ENCODE assay signal across 8 cellular contexts in genomic region chr19:34733826-34734600, GRCh38. TPM values are rescaled to one million over a fixed set of nuclear protein-coding genes. Genes with fewer than 3 reads are reported as not detected.
DNase-seq lines count a peak whose midpoint lies in the region; ATAC-seq and TF ChIP-seq lines count a peak whose summit lies in the region.

Gene ZNF181, plus strand, starts transcription at chr19:34734243. Its CDS starts 795 bp downstream, at chr19:34735038.

- H3K4me3 ChIP-seq in PC-3 (ENCODE audit: low read length) = peak within 1 kb of the TSS; percentile 88
- peak within 1 kb of the TSS; percentile 70 to 97 (median 80) for H3K4me3 ChIP-seq in esophagus muscularis mucosa

- peak within 1 kb of the TSS; percentile 90 for H2AFZ ChIP-seq in PC-3 (ENCODE audit: low read length)

- TF ChIP-seq EP300 in esophagus muscularis mucosa (IDR thresholded peaks at IDR 0.05) = peak; percentile 61

- intact Hi-C loops in PC-3 (cut with micrococcal nuclease) = loop anchor here (2.0 kb wide), 1 partner anchor 57 kb away; the partner anchor contains the start of genes SCGB2B2 and ZNF302
- intact Hi-C loops in esophagus muscularis mucosa (cut with DNase I) = loop anchor here (2.0 to 5.0 kb wide), 2 partner anchors 39 to 57 kb away; partner anchors contain the start of genes SCGB2B2, ZNF302 and ZNF599

- ATAC-seq in GM21576 (IDR thresholded peaks at IDR 0.05; ENCODE audit: unreplicated experiment) = peak; percentile 77
- peak; percentile 95 for ATAC-seq in PC-3
- ATAC-seq in activated T-cell treated with anti-CD3 and anti-CD28 coated beads, Interleukin-2, amount 50 U/mL, for 4 hours = peak; percentile 89 to 92

- TF ChIP-seq POLR2A in esophagus muscularis mucosa (IDR thresholded peaks at IDR 0.05; ENCODE audit: low read depth) = peak; percentile 77

- H3F3A ChIP-seq in PC-3 (ENCODE audit: low read length, unreplicated experiment) = no peaks in the 10 kb centered on the region

- no peaks in the 10 kb centered on the region for H3K9me3 ChIP-seq in PC-3 (ENCODE audit: low read length)
- H3K9me3 ChIP-seq in esophagus muscularis mucosa = peaks cover 0 to 15% (median 14%) of the 10 kb centered on the region in 4 donors

- H3K4me1 ChIP-seq in PC-3 (ENCODE audit: insufficient read depth, low read length) (no peaks in the 10 kb centered on the region), esophagus muscularis mucosa (peaks cover 19 to 41% (median 35%) of the 10 kb centered on the region in 4 donors)

- POLR2A ChIA-PET in PC-3 (lab: Charles Lee; ENCODE audit: unreplicated experiment) = interaction anchor here (0.6 kb wide), 1 partner anchor 57 kb away, joined by 3 read pairs; the partner anchor contains the start of genes SCGB2B2 and ZNF302

- H3K9ac ChIP-seq in PC-3 (ENCODE audit: low read length) = peak within 1 kb of the TSS; percentile 93

- peaks cover 0 to 5% (median 4%) of the 10 kb centered on the region in 3 donors for H3K9me3 Mint-ChIP-seq in IgD-negative memory B cell
- H3K9me3 Mint-ChIP-seq in activated T-cell treated with anti-CD3 and anti-CD28 coated beads, Interleukin-2, amount 50 U/mL, for 4 hours = peaks cover 11% of the 10 kb centered on the region

- peak within 1 kb of the TSS; percentile 95 for H3K4me2 ChIP-seq in PC-3 (ENCODE audit: low read length)

- DNase-seq in DMS153 (lab: John Stamatoyannopoulos, UW) = peak; percentile 81
- DNase-seq in PC-3 = peak; percentile 79
- peak; percentile 74 for DNase-seq in activated T-cell treated with anti-CD3 and anti-CD28 coated beads, Interleukin-2, amount 50 U/mL, for 4 hours
- DNase-seq in esophagus muscularis mucosa (ENCODE audit: extremely low spot score) = peak; percentile 98
- peak; percentile 94 for DNase-seq in myocyte (ENCODE audit: low read depth)
- peak; percentile 74 to 75 for DNase-seq in stimulated activated CD8-positive, alpha-beta memory T cell treated with anti-CD3 and anti-CD28 coated beads, Interleukin-7, amount 100 ng/mL, for 4 hours (ENCODE audit: low read depth in 2 of 2)

- H3K4me3 Mint-ChIP-seq in IgD-negative memory B cell = peak within 1 kb of the TSS; percentile 94 to 98 (median 96)
- peak within 1 kb of the TSS; percentile 86 for H3K4me3 Mint-ChIP-seq in activated T-cell treated with anti-CD3 and anti-CD28 coated beads, Interleukin-2, amount 50 U/mL, for 4 hours

- peak within 1 kb of the TSS; percentile 74 for H3K27ac ChIP-seq in PC-3 (ENCODE audit: low read length)
- H3K27ac ChIP-seq in esophagus muscularis mucosa (replicated peaks in 1 of 4) = peak within 1 kb of the TSS; percentile 93 to 99 (median 96)

- no peaks in the 10 kb centered on the region for H3K27me3 ChIP-seq in PC-3 (ENCODE audit: low read length)
- no peaks in the 10 kb centered on the region for H3K27me3 ChIP-seq in esophagus muscularis mucosa

- H3K79me2 ChIP-seq in PC-3 (ENCODE audit: low read length) = peaks cover 17% of the 10 kb centered on the region

- 0% methylated on average over 32 of the region's 69 CpGs for WGBS in esophagus muscularis mucosa

- H3K9me2 ChIP-seq in PC-3 (replicated peaks; ENCODE audit: low read length) = no peaks in the 10 kb centered on the region

- peaks cover 13% of the 10 kb centered on the region; the same call in 1 of the 2 replicates for H3K36me3 ChIP-seq in PC-3 (ENCODE audit: low read depth, low read length)
- peaks cover 17 to 38% (median 22%) of the 10 kb centered on the region in 4 donors for H3K36me3 ChIP-seq in esophagus muscularis mucosa

- H3K27ac Mint-ChIP-seq in IgD-negative memory B cell = peak within 1 kb of the TSS; percentile 91 to 98 (median 98)

- H4K20me1 ChIP-seq in PC-3 (ENCODE audit: low read length) = no peaks in the 10 kb centered on the region

- peaks cover 18 to 23% (median 21%) of the 10 kb centered on the region in 3 donors for H3K4me1 Mint-ChIP-seq in IgD-negative memory B cell
- H3K4me1 Mint-ChIP-seq in activated T-cell treated with anti-CD3 and anti-CD28 coated beads, Interleukin-2, amount 50 U/mL, for 4 hours (ENCODE audit: low read depth) = peaks cover 19% of the 10 kb centered on the region

- no TSS peak for BruUV-seq in PC-3 (replicated peaks; lab: Mats Ljungman, UMichigan)

- no peak for TF ChIP-seq CTCF in PC-3 (conservative IDR thresholded peaks at IDR 0.05; ENCODE audit: low read depth, low read length)
- TF ChIP-seq CTCF in esophagus muscularis mucosa (IDR thresholded peaks at IDR 0.05) = no peak

- CTCF ChIA-PET in PC-3 (lab: Charles Lee) = no interaction called here

- H3K36me3 Mint-ChIP-seq in IgD-negative memory B cell = peaks cover 12% of the 10 kb centered on the region
- H3K36me3 Mint-ChIP-seq in activated T-cell treated with anti-CD3 and anti-CD28 coated beads, Interleukin-2, amount 50 U/mL, for 4 hours (ENCODE audit: insufficient read depth) = peaks cover 27% of the 10 kb centered on the region

- no peaks in the 10 kb centered on the region for H3K27me3 Mint-ChIP-seq in IgD-negative memory B cell
- peaks cover 3% of the 10 kb centered on the region for H3K27me3 Mint-ChIP-seq in activated T-cell treated with anti-CD3 and anti-CD28 coated beads, Interleukin-2, amount 50 U/mL, for 4 hours (ENCODE audit: low read depth)

RNA-seq across cellular contexts. Expression of gene ZNF181, which starts in this region (rescaled TPM):
- 28.3 TPM for polyA plus RNA-seq in IgD-negative memory B cell
- total RNA-seq in PC-3 (2014; rRNA removed) (2.8 and 17.2 TPM in 2 replicates), esophagus muscularis mucosa (10 to 100 TPM; 22.6 to 31.6 (median 26.0) TPM), myocyte (46.1 and 62.6 TPM in 2 replicates)
- total RNA-seq in activated T-cell treated with anti-CD3 and anti-CD28 coated beads, Interleukin-2, amount 50 U/mL, for 4 hours = 1 to 10 TPM; 2.4 to 4.2 (median 2.8) TPM
- polyA plus RNA-seq in myocyte (2012) = 7.7 TPM

Comparison
In these comparisons a context has a peak if more than half of its experiments do, and no peak if none do; other contexts are left out.
1. Peak in every context shown above with its lines: DNase-seq, ATAC-seq, H3K4me3 ChIP-seq and H3K27ac ChIP-seq.